15 cellular contexts compared by ENCODE assay signal in the genomic region with DNA sequence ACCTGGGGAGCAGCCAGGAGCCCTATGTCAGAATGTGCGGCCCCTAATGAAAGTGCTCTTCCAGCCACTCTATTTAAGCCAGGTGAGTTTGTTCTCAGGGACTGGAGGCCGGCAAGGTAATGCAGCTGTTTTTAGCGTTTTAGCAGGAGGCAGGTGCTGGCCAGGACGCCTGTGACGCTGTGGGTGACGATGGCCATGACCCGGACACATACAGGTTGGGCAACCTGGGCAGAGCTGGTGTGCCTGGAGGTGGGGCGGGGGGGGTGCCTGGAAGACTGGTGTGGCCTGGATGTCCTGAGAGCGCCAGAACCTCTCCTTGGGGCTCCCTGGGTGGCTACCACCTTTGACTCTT. TPM values are rescaled to one million over a fixed set of nuclear protein-coding genes. Genes with fewer than 3 reads are reported as not detected.
DNase-seq lines count a peak whose midpoint lies in the region; ATAC-seq and TF ChIP-seq lines count a peak whose summit lies in the region.
"Had no signal": no experiment of that assay in that cellular context is flagged by ENCODE, and none has a peak within 500 bp of the region (broad histone marks: within the 10 kb centered on the region; RNA-seq: fewer than 3 reads in every experiment).

No MANE protein-coding gene starts in this region.

- TF ChIP-seq CTCF in cardiac muscle cell (IDR thresholded peaks at IDR 0.05; ENCODE audit: low read depth, low read length), result no peak
- TF ChIP-seq CTCF in psoas muscle (IDR thresholded peaks at IDR 0.05), result no peak
- TF ChIP-seq CTCF in uterus (IDR thresholded peaks at IDR 0.05), result no peak
- TF ChIP-seq CTCF in SK-N-SH (IDR thresholded peaks at IDR 0.05), result no peak

- H3K79me2 ChIP-seq in SK-N-SH (ENCODE audit: insufficient read depth), result no peaks in the 10 kb centered on the region

- H3K36me3 ChIP-seq in cardiac muscle cell (peaks cover 5% of the 10 kb centered on the region), psoas muscle (ENCODE audit: insufficient read depth in 1 of 2, low read depth in 1 of 2) (no peaks in the 10 kb centered on the region), uterus (no peaks in the 10 kb centered on the region), SK-N-SH (replicated peaks in 1 of 2; ENCODE audit: control insufficient read depth in 1 of 2, insufficient read depth in 2 of 2, low read length in 1 of 2) (no peaks in the 10 kb centered on the region)
- H3K36me3 ChIP-seq: HAP-1 had no signal

- TF ChIP-seq RAD21 in SK-N-SH (IDR thresholded peaks at IDR 0.05; ENCODE audit: low read length), result no peak

- ATAC-seq in Right ventricle myocardium superior (ENCODE audit: poor library complexity) (no peak), left lobe of liver (peak; percentile 55), psoas muscle (peak in 2 of 4 donors; percentile 11 to 20), GM18498 (IDR thresholded peaks at IDR 0.05; ENCODE audit: unreplicated experiment) (no peak), HG02981 (IDR thresholded peaks at IDR 0.05; ENCODE audit: unreplicated experiment) (no peak)

- no peak for TF ChIP-seq POLR2A in uterus (IDR thresholded peaks at IDR 0.05)

- no peaks in the 10 kb centered on the region for H3K27me3 ChIP-seq in cardiac muscle cell
- no peaks in the 10 kb centered on the region for H3K27me3 ChIP-seq in psoas muscle (ENCODE audit: insufficient read depth in 3 of 3, low read length in 2 of 3)
- H3K27me3 ChIP-seq in uterus, result no peaks in the 10 kb centered on the region
- 0 out of 2 replicates have a peak, but pooled peaks cover 4% of the 10 kb centered on the region for H3K27me3 ChIP-seq in SK-N-SH (ENCODE audit: insufficient read depth)

- H3K9ac ChIP-seq in SK-N-SH, result no peak overlapping the region

- H3F3A ChIP-seq in SK-N-SH (replicated peaks; ENCODE audit: insufficient read depth), result no peaks in the 10 kb centered on the region

- no peak for DNase-seq in cardiac muscle cell (ENCODE audit: low read depth in 1 of 2, low spot score in 1 of 2)
- DNase-seq in Right ventricle myocardium superior, result no peak
- DNase-seq in left lobe of liver (ENCODE audit: low spot score), result peak; percentile 96
- DNase-seq in psoas muscle, result peak in 1 of 2 donors; percentile 70
- DNase-seq in uterus, result no peak
- DNase-seq in SK-N-SH, result no peak
- DNase-seq: DMS53, NCI-H1436, NCI-H2029 treated with DMSO at 0.1 percent for 48 hours, NCI-H526 had no signal

- H3K9me3 ChIP-seq in cardiac muscle cell (ENCODE audit: low read depth) (no peaks in the 10 kb centered on the region), psoas muscle (no peaks in the 10 kb centered on the region), uterus (no peaks in the 10 kb centered on the region), SK-N-SH (no peaks in the 10 kb centered on the region)
- H3K9me3 ChIP-seq: HAP-1 had no signal

- POLR2A ChIA-PET in SK-N-SH (lab: Yijun Ruan, JAX), result no interaction called here

- CTCF ChIA-PET in SK-N-SH (lab: Yijun Ruan, JAX), result no interaction called here

- H3K4me1 ChIP-seq in cardiac muscle cell (ENCODE audit: low read depth) (peaks cover 82% of the 10 kb centered on the region), psoas muscle (peaks cover 55% of the 10 kb centered on the region), uterus (peaks cover 5 to 14% of the 10 kb centered on the region in 2 donors), SK-N-SH (ENCODE audit: control insufficient read depth in 1 of 2, insufficient read depth in 2 of 2, low read depth in 1 of 2, low read length in 1 of 2) (peaks cover 0 to 38% of the 10 kb centered on the region in 2 experiments; a peak in 1 of 4 replicates)
- H3K4me1 ChIP-seq: HAP-1 had no signal

- no peaks in the 10 kb centered on the region for H3K9me2 ChIP-seq in SK-N-SH

- H4K20me1 ChIP-seq in SK-N-SH (ENCODE audit: insufficient read depth), result no peaks in the 10 kb centered on the region

- no peak for TF ChIP-seq EP300 in SK-N-SH (IDR thresholded peaks at IDR 0.05; ENCODE audit: borderline replicate concordance in 1 of 2, low read depth in 1 of 2, low read length in 1 of 2)

- H3K27ac ChIP-seq in cardiac muscle cell (peak overlapping the region; percentile 100), psoas muscle (peak overlapping the region; percentile 98), uterus (peak overlapping the region; percentile 87 to 92), SK-N-SH (ENCODE audit: low read depth in 2 of 2, low read length in 1 of 2) (no peak overlapping the region)
- H3K27ac ChIP-seq: RWPE1 had no signal

- intact Hi-C loops in Right ventricle myocardium superior (cut with DNase I), result no loop called here
- intact Hi-C loops in psoas muscle (cut with DNase I), result no loop called here
- intact Hi-C loops in uterus (cut with DNase I; ENCODE audit: low total_unique reads), result no loop called here

- no peak overlapping the region for H2AFZ ChIP-seq in SK-N-SH (ENCODE audit: low read depth)

- 52 to 77% (median 54%) methylated on average over 9 of the region's 9 CpGs for WGBS in psoas muscle, 3 donors
- WGBS in SK-N-SH (ENCODE audit: low lambda C conversion rate), result 86% methylated on average over 3 of the region's 9 CpGs

- no peak overlapping the region for H3K4me3 ChIP-seq in cardiac muscle cell
- H3K4me3 ChIP-seq in psoas muscle, result no peak overlapping the region
- no peak overlapping the region for H3K4me3 ChIP-seq in uterus
- H3K4me3 ChIP-seq in SK-N-SH (ENCODE audit: low read depth in 2 of 2, low read length in 1 of 2), result no peak overlapping the region
- H3K4me3 ChIP-seq: HAP-1, K562 had no signal

- H3K4me2 ChIP-seq in SK-N-SH, result no peak overlapping the region

TF ChIP-seq in SK-N-SH, 30 proteins besides CTCF, POLR2A, EP300 and RAD21:
- TF ChIP-seq RXRA (IDR thresholded peaks at IDR 0.05; ENCODE audit: borderline replicate concordance, low read depth) (no peak), SMC3 (IDR thresholded peaks at IDR 0.05; ENCODE audit: low read depth, low read length) (no peak), CHD2 (IDR thresholded peaks at IDR 0.05; ENCODE audit: low read length, partially characterized antibody) (no peak), GABPA (IDR thresholded peaks at IDR 0.05; ENCODE audit: low read depth) (no peak), GATA2 (CRISPR knock-in tag; IDR thresholded peaks at IDR 0.05) (no peak), NRF1 (IDR thresholded peaks at IDR 0.05; ENCODE audit: low read depth, low read length) (no peak), RFX5 (IDR thresholded peaks at IDR 0.05; ENCODE audit: low read length) (no peak), TAF1 (IDR thresholded peaks at IDR 0.05; ENCODE audit: borderline replicate concordance, low read depth, low read length) (no peak), MAX (IDR thresholded peaks at IDR 0.05; ENCODE audit: low read depth) (no peak), MEF2A (IDR thresholded peaks at IDR 0.05; ENCODE audit: borderline replicate concordance, low read depth) (no peak), RCOR1 (IDR thresholded peaks at IDR 0.05; ENCODE audit: low read length) (no peak)

RNA-seq across cellular contexts. Expression of gene RBM38, which starts 51.7 kb away (rescaled TPM):
- 420 and 625 TPM in 2 replicates for total RNA-seq in cardiac muscle cell
- 404 and 626 TPM in 2 replicates for polyA plus RNA-seq in cardiac muscle cell
- 91.5 TPM for total RNA-seq in Right ventricle myocardium superior
- total RNA-seq in left lobe of liver, result 6.0 TPM
- total RNA-seq in psoas muscle, result 100 to 1,000 TPM in 2 of 4 donors, 10 to 100 TPM in 2; 73.2 to 202 (median 93.0) TPM
- polyA plus RNA-seq in psoas muscle, result 100 to 1,000 TPM; 135 to 308 (median 144) TPM
- 10 to 100 TPM in 2 of 4 donors, 1 to 10 TPM in 2; 1.2 to 48.6 (median 8.8) TPM for total RNA-seq in uterus
- 8.8 and 11.5 TPM in 2 replicates for polyA plus RNA-seq in SK-N-SH (2012; rRNA removed)
- 6.7 and 10.6 TPM in 2 replicates for polyA plus RNA-seq in SK-N-SH (2012; cell fraction: cytosol; rRNA removed)
- polyA plus RNA-seq in SK-N-SH (2012; cell fraction: nucleus; rRNA removed), result 8.7 and 11.0 TPM in 2 replicates

Comparison
In these comparisons a context has a peak if more than half of its experiments do, and no peak if none do; other contexts are left out.
1. H3K27ac ChIP-seq: peak in cardiac muscle cell (single experiment), psoas muscle (single experiment) and uterus (2 of 2); none in SK-N-SH (0 of 2).